1 cellular context compared by ENCODE assay signal in the genomic region with DNA sequence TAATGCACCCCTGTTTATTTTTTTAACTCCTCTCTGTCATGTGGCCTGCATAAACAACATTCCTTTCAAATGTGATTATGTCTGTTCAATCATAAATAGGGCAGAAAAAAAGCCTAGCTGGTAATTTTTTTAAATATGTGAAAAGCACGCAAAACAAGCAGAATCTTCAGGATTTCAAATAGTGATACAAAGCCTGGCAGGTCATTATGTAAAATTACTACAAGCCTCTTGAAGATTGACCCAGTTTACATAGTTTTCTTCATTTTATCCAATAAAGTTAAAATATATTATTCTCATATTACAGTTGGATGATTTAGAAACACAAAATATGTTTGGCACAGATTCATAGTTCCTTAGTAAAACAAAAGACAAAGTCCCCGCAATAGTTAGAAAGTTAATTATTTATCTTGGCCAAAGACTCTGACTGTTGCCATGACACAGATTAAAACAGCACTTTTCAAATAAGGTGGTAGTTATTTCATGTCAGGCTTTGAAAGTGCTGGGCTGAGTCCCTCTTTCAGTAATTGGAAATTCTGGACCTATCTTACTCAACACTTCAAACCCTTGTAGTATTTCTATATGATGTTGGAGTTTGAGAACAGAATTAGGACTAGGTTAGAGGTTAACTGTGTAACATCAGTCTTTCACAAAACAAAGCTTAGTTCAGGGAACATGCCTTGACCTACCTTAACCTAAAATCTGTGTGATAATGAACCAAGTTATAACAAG.
TF ChIP-seq lines count a peak whose summit lies in the region.

No MANE protein-coding gene starts in this region.

TF ChIP-seq in IMR-90, 13 proteins besides CTCF, POLR2A, EP300 and RAD21:
- TF ChIP-seq CEBPB (IDR thresholded peaks at IDR 0.05; ENCODE audit: low read depth, low read length) (no peak), BHLHE40 (IDR thresholded peaks at IDR 0.05; ENCODE audit: low read depth, low read length) (peak; percentile 13; the same call in 1 of the 2 replicates), NFE2L2 (IDR thresholded peaks at IDR 0.05; ENCODE audit: low read depth, low read length) (no peak)
